8 cellular contexts compared by ENCODE assay signal in genomic region chr9:116686135-116686534, GRCh38. TPM values are rescaled to one million over a fixed set of nuclear protein-coding genes. Genes with fewer than 3 reads are reported as not detected.
DNase-seq lines count a peak whose midpoint lies in the region; ATAC-seq, FAIRE-seq and TF ChIP-seq lines count a peak whose summit lies in the region.

No MANE protein-coding gene starts in this region.

- FAIRE-seq in keratinocyte (lab: Jason Lieb, UNC): peak; percentile 13

- intact Hi-C loops in left ventricle myocardium inferior (cut with micrococcal nuclease) (no loop called here), right cardiac atrium (cut with DNase I) (no loop called here), tibial artery (cut with DNase I; ENCODE audit: low total_unique reads) (no loop called here), thyroid gland (cut with DNase I) (no loop called here)

- H4K20me1 ChIP-seq in keratinocyte (ENCODE audit: control insufficient read depth, extremely low read depth, insufficient read depth, low read length): no peaks in the 10 kb centered on the region

- H3K79me2 ChIP-seq in keratinocyte (ENCODE audit: control insufficient read depth, insufficient read depth, low read length): peaks cover 37% of the 10 kb centered on the region

- H3K4me1 ChIP-seq in left ventricle myocardium inferior (peaks cover 51% of the 10 kb centered on the region), right cardiac atrium (ENCODE audit: control insufficient read depth, insufficient read depth, low read length) (peaks cover 7% of the 10 kb centered on the region), keratinocyte (ENCODE audit: control insufficient read depth, extremely low read depth, insufficient read depth, low read length) (peaks cover 16% of the 10 kb centered on the region), tibial artery (peaks cover 0 to 36% (median 13%) of the 10 kb centered on the region in 4 donors), thyroid gland (peaks cover 15 to 18% of the 10 kb centered on the region in 2 donors)

- no peak for ATAC-seq in right cardiac atrium

- no peak for TF ChIP-seq CTCF in left ventricle myocardium inferior (IDR thresholded peaks at IDR 0.05; ENCODE audit: borderline replicate concordance)
- no peak for TF ChIP-seq CTCF in WERI-Rb-1 (IDR thresholded peaks at IDR 0.05; ENCODE audit: low read depth, low read length)
- TF ChIP-seq CTCF in keratinocyte (optimal IDR thresholded peaks at IDR 0.05 in 1 of 3, IDR thresholded peaks at IDR 0.05 in 1 of 3, conservative IDR thresholded peaks at IDR 0.05 in 1 of 3; ENCODE audit: extremely low read depth in 1 of 3, insufficient read depth in 2 of 3, low read length in 3 of 3): no peak
- no peak for TF ChIP-seq CTCF in tibial artery (IDR thresholded peaks at IDR 0.05)
- TF ChIP-seq CTCF in thyroid gland (IDR thresholded peaks at IDR 0.05): no peak

- dilution Hi-C loops in keratinocyte (cut with MboI; ENCODE audit: extremely low pct_ligation_motif_present, low sequenced_read_pairs): no loop called here

- H3K36me3 ChIP-seq in left ventricle myocardium inferior (no peaks in the 10 kb centered on the region), WERI-Rb-1 (no peaks in the 10 kb centered on the region), keratinocyte (ENCODE audit: control insufficient read depth in 2 of 2, extremely low read depth in 1 of 2, insufficient read depth in 2 of 2, low read length in 2 of 2) (no peaks in the 10 kb centered on the region), tibial artery (no peaks in the 10 kb centered on the region), thyroid gland (no peaks in the 10 kb centered on the region)

- H3K9me3 ChIP-seq in left ventricle myocardium inferior (replicated peaks): peaks cover 7% of the 10 kb centered on the region
- H3K9me3 ChIP-seq in right cardiac atrium (ENCODE audit: control insufficient read depth, low read length): no peaks in the 10 kb centered on the region
- H3K9me3 ChIP-seq in WERI-Rb-1 (ENCODE audit: severe bottlenecking): peaks cover 12% of the 10 kb centered on the region
- no peaks in the 10 kb centered on the region for H3K9me3 ChIP-seq in keratinocyte (ENCODE audit: control insufficient read depth, low read depth, low read length)
- no peaks in the 10 kb centered on the region for H3K9me3 ChIP-seq in tibial artery
- no peaks in the 10 kb centered on the region for H3K9me3 ChIP-seq in thyroid gland

- no peak overlapping the region for H2AFZ ChIP-seq in keratinocyte (ENCODE audit: control insufficient read depth, low read length)

- no peak for DNase-seq in left ventricle myocardium inferior
- no peak for DNase-seq in right cardiac atrium
- DNase-seq in WERI-Rb-1: no peak
- DNase-seq in keratinocyte (ENCODE audit: low read depth, low spot score): no peak
- no peak for DNase-seq in tibial artery
- no peak for DNase-seq in thyroid gland
- no peak for DNase-seq in caudate nucleus (lab: John Stamatoyannopoulos, UW)
- no peak for DNase-seq in NK-92 treated with Interleukin-12 subunit alpha and Interleukin-12 subunit beta, amount 100 ng/mL, for 24 hours (lab: John Stamatoyannopoulos, UW)

- H3K27me3 ChIP-seq in left ventricle myocardium inferior (ENCODE audit: low read depth) (no peaks in the 10 kb centered on the region), right cardiac atrium (ENCODE audit: control insufficient read depth, insufficient read depth) (no peaks in the 10 kb centered on the region), WERI-Rb-1 (ENCODE audit: insufficient read depth, low read depth, severe bottlenecking) (no peaks in the 10 kb centered on the region), keratinocyte (ENCODE audit: control insufficient read depth, extremely low read depth, insufficient read depth, low read length) (no peaks in the 10 kb centered on the region), tibial artery (no peaks in the 10 kb centered on the region), thyroid gland (no peaks in the 10 kb centered on the region)

- H3K9ac ChIP-seq in keratinocyte (ENCODE audit: control insufficient read depth, extremely low read depth, insufficient read depth, low read length): no peak overlapping the region

- H3K9me1 ChIP-seq in keratinocyte (ENCODE audit: control insufficient read depth, extremely low read depth, insufficient read depth, low read length): no peaks in the 10 kb centered on the region

- no peak for TF ChIP-seq POLR2A in thyroid gland (IDR thresholded peaks at IDR 0.05)

- peak overlapping the region; percentile 84 for H3K4me3 ChIP-seq in left ventricle myocardium inferior
- H3K4me3 ChIP-seq in right cardiac atrium (ENCODE audit: low read length): no peak overlapping the region
- peak overlapping the region; percentile 66; the same call in 1 of the 2 replicates for H3K4me3 ChIP-seq in WERI-Rb-1 (ENCODE audit: low read depth, low read length)
- no peak overlapping the region for H3K4me3 ChIP-seq in keratinocyte (ENCODE audit: control insufficient read depth in 2 of 3, extremely low read depth in 1 of 3, insufficient read depth in 2 of 3, low read depth in 1 of 3, low read length in 3 of 3)
- H3K4me3 ChIP-seq in tibial artery: peak overlapping the region; percentile 81 to 82
- no peak overlapping the region for H3K4me3 ChIP-seq in thyroid gland (replicated peaks in 1 of 3)

- no peak overlapping the region for H3K4me2 ChIP-seq in keratinocyte (ENCODE audit: control insufficient read depth, extremely low read depth, insufficient read depth, low read depth, low read length)

- H3K27ac ChIP-seq in left ventricle myocardium inferior (replicated peaks): no peak overlapping the region
- no peak overlapping the region for H3K27ac ChIP-seq in right cardiac atrium (ENCODE audit: low read length)
- H3K27ac ChIP-seq in WERI-Rb-1: no peak overlapping the region; the same call in 1 of the 2 replicates
- no peak overlapping the region for H3K27ac ChIP-seq in keratinocyte (ENCODE audit: control insufficient read depth, insufficient read depth, low read length)
- H3K27ac ChIP-seq in tibial artery: no peak overlapping the region
- no peak overlapping the region for H3K27ac ChIP-seq in thyroid gland
- no peak overlapping the region for H3K27ac ChIP-seq in caudate nucleus (ENCODE audit: low read depth, low read length)

RNA-seq across cellular contexts. Expression of gene TRIM32, which starts 1.0 kb away (rescaled TPM):
- total RNA-seq in left ventricle myocardium inferior (14.9 TPM), right cardiac atrium (10 to 100 TPM; 11.4 to 16.6 (median 16.2) TPM), thyroid gland (10 to 100 TPM; 15.8 to 20.3 (median 20.0) TPM)
- polyA plus RNA-seq in right cardiac atrium (6.8 TPM), keratinocyte (21.3 to 23.8 TPM (median 23.2 TPM) in 3 replicates)
- 6.3 TPM for polyA plus RNA-seq in keratinocyte (2011; ENCODE audit: low read depth)
- 13.9 and 18.4 TPM in 2 replicates for polyA plus RNA-seq in keratinocyte (2011; cell fraction: cytosol; rRNA removed)
- polyA plus RNA-seq in keratinocyte (2011; cell fraction: nucleus; rRNA removed): 31.8 and 34.7 TPM in 2 replicates
- 7.6 and 18.5 TPM in 2 replicates for polyA plus RNA-seq in keratinocyte (2012; ENCODE audit: low replicate concordance)
- 55.2 to 74.2 TPM (median 71.4 TPM) in 3 replicates for polyA minus RNA-seq in keratinocyte
- polyA minus RNA-seq in keratinocyte (2011; cell fraction: cytosol; rRNA and poly(A)+ RNA removed): 26.7 TPM
- polyA minus RNA-seq in keratinocyte (2011; cell fraction: nucleus; rRNA and poly(A)+ RNA removed): 29.9 and 43.2 TPM in 2 replicates

Comparison
In these comparisons a context has a peak if more than half of its experiments do, and no peak if none do; other contexts are left out.
1. H3K4me3 ChIP-seq: peak in left ventricle myocardium inferior (single experiment), WERI-Rb-1 (single experiment) and tibial artery (2 of 2); none in right cardiac atrium (single experiment), keratinocyte (0 of 3) and thyroid gland (0 of 3).